12 cellular contexts compared by ENCODE assay signal in the genomic region with DNA sequence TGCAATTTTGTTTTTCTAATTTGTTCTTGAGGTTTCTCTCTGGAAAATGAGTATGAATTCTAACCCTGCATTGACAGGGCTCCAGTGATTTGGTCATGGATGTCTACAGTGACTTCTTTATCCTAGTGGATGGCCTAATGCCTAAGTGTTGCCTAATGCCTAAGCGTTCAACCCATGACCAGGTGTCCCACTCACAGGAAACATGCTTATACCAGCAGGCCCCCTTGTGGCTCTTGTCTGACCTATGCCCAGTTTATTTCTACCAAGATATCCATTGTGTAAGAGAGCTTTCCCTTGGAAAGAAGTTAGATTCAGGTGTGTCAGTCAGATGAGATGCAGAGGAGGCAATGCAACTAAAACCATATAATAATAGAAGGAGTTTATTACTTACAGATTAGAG.
DNase-seq lines count a peak whose midpoint lies in the region; ATAC-seq and TF ChIP-seq lines count a peak whose summit lies in the region.
"Had no signal": no experiment of that assay in that cellular context is flagged by ENCODE, and none has a peak within 500 bp of the region (broad histone marks: within the 10 kb centered on the region; RNA-seq: fewer than 3 reads in every experiment).

No MANE protein-coding gene starts in this region.

- H4K91ac ChIP-seq in H9 (ENCODE audit: insufficient read length, low read depth, low read length): no peak overlapping the region

- no peak overlapping the region for H3K27ac ChIP-seq in H9 (ENCODE audit: insufficient read length, low read depth, low read length)
- H3K27ac ChIP-seq: SJCRH30, thoracic aorta had no signal

- intact Hi-C loops in natural killer cell (cut with micrococcal nuclease): no loop called here

- H3K56ac ChIP-seq in H9 (ENCODE audit: insufficient read length, low read depth, low read length): no peak overlapping the region

- no peaks in the 10 kb centered on the region for H3K4me1 ChIP-seq in H9 (ENCODE audit: insufficient read depth, low read length)
- H3K4me1 ChIP-seq: SJCRH30 had no signal

- no peaks in the 10 kb centered on the region for H4K20me1 ChIP-seq in H9 (ENCODE audit: control insufficient read depth, insufficient read depth, insufficient read length)

- H4K5ac ChIP-seq in H9 (ENCODE audit: insufficient read length, low read depth, low read length): no peak overlapping the region

- H3K9me3 Mint-ChIP-seq in H9 (no peaks in the 10 kb centered on the region), natural killer cell (peaks cover 0 to 2% of the 10 kb centered on the region in 2 donors)

- no peak overlapping the region for H2BK12ac ChIP-seq in H9 (ENCODE audit: insufficient read length, low read depth, low read length)

- H3K18ac ChIP-seq in H9 (ENCODE audit: insufficient read length, low read depth, low read length): no peak overlapping the region

- no peak overlapping the region for H3K4me2 ChIP-seq in H9 (ENCODE audit: insufficient read depth, insufficient read length, low read length)

- H3K79me2 ChIP-seq in H9 (ENCODE audit: insufficient read depth, low read length): no peaks in the 10 kb centered on the region

- no peak overlapping the region for H2AFZ ChIP-seq in H9 (ENCODE audit: low read length)

- no peak overlapping the region for H2AK5ac ChIP-seq in H9 (ENCODE audit: insufficient read length, low read length)

- H3K14ac ChIP-seq in H9 (ENCODE audit: insufficient read depth, low read length): no peak overlapping the region

- ATAC-seq in HG02981 (IDR thresholded peaks at IDR 0.05; ENCODE audit: unreplicated experiment) (no peak), natural killer cell (no peak), HG02588 (IDR thresholded peaks at IDR 0.05; ENCODE audit: unreplicated experiment) (no peak), GM21367 (IDR thresholded peaks at IDR 0.05; ENCODE audit: unreplicated experiment) (no peak)

- H3K9ac ChIP-seq in H9 (ENCODE audit: extremely low read depth, insufficient read length, low read length): no peak overlapping the region

- H2BK20ac ChIP-seq in H9 (ENCODE audit: low read depth, low read length, poor library complexity, severe bottlenecking): no peak overlapping the region

- no peak overlapping the region for H3K4me3 Mint-ChIP-seq in H9
- no peak overlapping the region for H3K4me3 Mint-ChIP-seq in natural killer cell

- H3K27me3 ChIP-seq in H9 (ENCODE audit: insufficient read depth, low read length): no peaks in the 10 kb centered on the region
- H3K27me3 ChIP-seq: SJCRH30 had no signal

- no peaks in the 10 kb centered on the region for H3K36me3 Mint-ChIP-seq in H9 (ENCODE audit: insufficient read depth in 1 of 3, low read depth in 3 of 3)
- H3K36me3 Mint-ChIP-seq in natural killer cell: no peaks in the 10 kb centered on the region

- H3T11ph ChIP-seq in H9 (ENCODE audit: low read length): no peak overlapping the region

- DNase-seq in D341Med (ENCODE audit: low spot score) (peak; percentile 30), H9 (peak; percentile 52), NCI-H748 (lab: John Stamatoyannopoulos, UW; ENCODE audit: unreplicated experiment) (peak; percentile 46), epithelial cell of esophagus (ENCODE audit: low read depth) (peak; percentile 53), natural killer cell (no peak)
- DNase-seq: DMS79, MM.1S had no signal

- H2BK120ac ChIP-seq in H9 (ENCODE audit: low read depth, low read length, poor library complexity, severe bottlenecking): no peak overlapping the region

- H3K79me1 ChIP-seq in H9 (ENCODE audit: insufficient read depth, low read depth, low read length, poor library complexity, severe bottlenecking): no peaks in the 10 kb centered on the region

- H3K23me2 ChIP-seq in H9 (ENCODE audit: insufficient read length, low read depth, low read length, poor library complexity, severe bottlenecking): no peaks in the 10 kb centered on the region

- no peaks in the 10 kb centered on the region for H3K9me3 ChIP-seq in H9 (ENCODE audit: control insufficient read depth, low read depth, low read length)
- H3K9me3 ChIP-seq: SJCRH30, thoracic aorta had no signal

- no peak overlapping the region for H2BK15ac ChIP-seq in H9 (ENCODE audit: low read depth, low read length)

- peak; percentile 57 for TF ChIP-seq CTCF in H9 (conservative IDR thresholded peaks at IDR 0.05)
- peak; percentile 7 for TF ChIP-seq CTCF in epithelial cell of esophagus (IDR thresholded peaks at IDR 0.05; ENCODE audit: insufficient read depth, low read depth, low read length, missing control alignments)
- TF ChIP-seq CTCF in natural killer cell (IDR thresholded peaks at IDR 0.05): no peak

- no peak overlapping the region for H3K4me3 ChIP-seq in epithelial cell of esophagus (ENCODE audit: low read length)
- H3K4me3 ChIP-seq: SJCRH30, thoracic aorta had no signal

- H4K8ac ChIP-seq in H9 (replicated peaks; ENCODE audit: insufficient read length, low read depth, low read length): no peak overlapping the region

- WGBS in H9 (ENCODE audit: extremely low coverage, insufficient read length, low lambda C conversion rate): no CpG with 5 or more reads among the region's 1 CpG

- no peak overlapping the region for H2BK5ac ChIP-seq in H9 (ENCODE audit: insufficient read length, low read length)

- H3K23ac ChIP-seq in H9 (ENCODE audit: insufficient read length, low read depth, low read length): no peak overlapping the region

- no peak overlapping the region for H3K4ac ChIP-seq in H9 (ENCODE audit: low read depth, low read length)

- no peak overlapping the region for H3K27ac Mint-ChIP-seq in H9
- H3K27ac Mint-ChIP-seq in natural killer cell: no peak overlapping the region

- H3K27me3 Mint-ChIP-seq in H9 (ENCODE audit: low read depth): no peaks in the 10 kb centered on the region
- H3K27me3 Mint-ChIP-seq in natural killer cell (ENCODE audit: low read depth in 2 of 2): no peaks in the 10 kb centered on the region

- H3K4me1 Mint-ChIP-seq in H9 (peaks cover 14 to 16% of the 10 kb centered on the region in 2 experiments), natural killer cell (no peaks in the 10 kb centered on the region)
